ENCODE assay signal across 1 cellular context in the genomic region with DNA sequence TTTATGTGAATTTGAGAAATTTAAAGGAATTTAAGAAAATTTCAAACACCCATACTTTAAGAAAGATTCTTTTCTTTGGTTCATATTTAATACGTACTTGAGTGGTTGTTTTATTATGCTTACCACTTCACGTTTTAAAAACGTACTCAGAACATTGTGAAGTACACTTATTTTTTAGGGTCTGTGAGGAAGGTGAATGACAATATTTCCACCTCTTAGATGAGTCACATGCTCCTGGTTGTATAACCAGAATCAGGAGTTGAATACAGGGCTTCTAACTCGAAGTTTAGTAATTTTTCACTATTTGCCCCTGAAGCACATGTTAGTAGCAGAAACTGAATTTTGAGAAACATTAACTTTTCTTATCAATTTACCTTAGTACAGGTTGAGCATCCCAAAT.
TF ChIP-seq lines count a peak whose summit lies in the region.

No MANE protein-coding gene starts in this region.

TF ChIP-seq in HepG2, 621 proteins besides CTCF, POLR2A, EP300 and RAD21:
- TF ChIP-seq ZNF281 (CRISPR knock-in tag; IDR thresholded peaks at IDR 0.05; ENCODE audit: borderline replicate concordance) = no peak
- TF ChIP-seq TARDBP (CRISPR knock-in tag; IDR thresholded peaks at IDR 0.05) = no peak
- no peak for TF ChIP-seq ZNF670 (CRISPR knock-in tag; IDR thresholded peaks at IDR 0.05; ENCODE audit: borderline replicate concordance)
- TF ChIP-seq, protein P1, sequence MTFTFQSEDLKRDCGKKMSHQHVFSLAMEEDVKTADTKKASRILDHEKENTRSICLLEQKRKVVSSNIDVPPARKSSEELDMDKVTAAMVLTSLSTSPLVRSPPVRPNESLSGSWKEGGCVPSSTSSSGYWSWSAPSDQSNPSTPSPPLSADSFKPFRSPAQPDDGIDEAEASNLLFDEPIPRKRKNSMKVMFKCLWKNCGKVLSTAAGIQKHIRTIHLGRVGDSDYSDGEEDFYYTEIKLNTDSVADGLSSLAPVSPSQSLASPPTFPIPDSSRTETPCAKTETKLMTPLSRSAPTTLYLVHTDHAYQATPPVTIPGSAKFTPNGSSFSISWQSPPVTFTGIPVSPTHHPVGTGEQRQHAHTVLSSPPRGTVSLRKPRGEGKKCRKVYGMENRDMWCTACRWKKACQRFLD (CRISPR knock-in tag; IDR thresholded peaks at IDR 0.05; ENCODE audit: borderline replicate concordance) = no peak
- no peak for TF ChIP-seq ARNT2 (CRISPR knock-in tag; IDR thresholded peaks at IDR 0.05; ENCODE audit: low read depth)
- no peak for TF ChIP-seq ZNF432 (CRISPR knock-in tag; IDR thresholded peaks at IDR 0.05; ENCODE audit: borderline replicate concordance)
- TF ChIP-seq HNF4G (IDR thresholded peaks at IDR 0.05; ENCODE audit: borderline replicate concordance, low read depth, low read length) = no peak
- TF ChIP-seq HNF4G (CRISPR knock-in tag; IDR thresholded peaks at IDR 0.05; ENCODE audit: borderline replicate concordance, low read depth) = no peak
- TF ChIP-seq MAZ (IDR thresholded peaks at IDR 0.05; ENCODE audit: borderline replicate concordance, low read depth, low read length) = no peak
- TF ChIP-seq MAZ (CRISPR knock-in tag; IDR thresholded peaks at IDR 0.05; ENCODE audit: low read depth) = no peak
- no peak for TF ChIP-seq TBL1XR1 (IDR thresholded peaks at IDR 0.05; ENCODE audit: borderline replicate concordance, low read length, partially characterized antibody)
- no peak for TF ChIP-seq ZFP36 (IDR thresholded peaks at IDR 0.05; ENCODE audit: borderline replicate concordance, low read depth, low read length, partially characterized antibody)
- no peak for TF ChIP-seq ZNF446 (CRISPR knock-in tag; IDR thresholded peaks at IDR 0.05)
- no peak for TF ChIP-seq ZBTB7A (CRISPR knock-in tag; IDR thresholded peaks at IDR 0.05)
- TF ChIP-seq ZNF784 (CRISPR knock-in tag; IDR thresholded peaks at IDR 0.05; ENCODE audit: borderline replicate concordance) = no peak
